ENCODE assay signal across 1 cellular context in genomic region chr16:10385725-10386516, GRCh38.
A peak's percentile ranks its signal among the peaks of the same experiment; 100 is the strongest.
TF ChIP-seq lines count a peak whose summit lies in the region.

ATF7IP2 (plus strand) TSS chr16:10386061; CDS start chr16:10430621, 44,560 bp downstream.

TF ChIP-seq in HepG2, 621 proteins besides CTCF, POLR2A, EP300 and RAD21 (continued from another document):
- TF ChIP-seq, protein P1, sequence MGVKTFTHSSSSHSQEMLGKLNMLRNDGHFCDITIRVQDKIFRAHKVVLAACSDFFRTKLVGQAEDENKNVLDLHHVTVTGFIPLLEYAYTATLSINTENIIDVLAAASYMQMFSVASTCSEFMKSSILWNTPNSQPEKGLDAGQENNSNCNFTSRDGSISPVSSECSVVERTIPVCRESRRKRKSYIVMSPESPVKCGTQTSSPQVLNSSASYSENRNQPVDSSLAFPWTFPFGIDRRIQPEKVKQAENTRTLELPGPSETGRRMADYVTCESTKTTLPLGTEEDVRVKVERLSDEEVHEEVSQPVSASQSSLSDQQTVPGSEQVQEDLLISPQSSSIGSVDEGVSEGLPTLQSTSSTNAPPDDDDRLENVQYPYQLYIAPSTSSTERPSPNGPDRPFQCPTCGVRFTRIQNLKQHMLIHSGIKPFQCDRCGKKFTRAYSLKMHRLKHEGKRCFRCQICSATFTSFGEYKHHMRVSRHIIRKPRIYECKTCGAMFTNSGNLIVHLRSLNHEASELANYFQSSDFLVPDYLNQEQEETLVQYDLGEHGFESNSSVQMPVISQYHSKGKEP (CRISPR knock-in tag; IDR thresholded peaks at IDR 0.05): peak; percentile 87; the same call in 1 of the 2 replicates
- TF ChIP-seq, protein P2, sequence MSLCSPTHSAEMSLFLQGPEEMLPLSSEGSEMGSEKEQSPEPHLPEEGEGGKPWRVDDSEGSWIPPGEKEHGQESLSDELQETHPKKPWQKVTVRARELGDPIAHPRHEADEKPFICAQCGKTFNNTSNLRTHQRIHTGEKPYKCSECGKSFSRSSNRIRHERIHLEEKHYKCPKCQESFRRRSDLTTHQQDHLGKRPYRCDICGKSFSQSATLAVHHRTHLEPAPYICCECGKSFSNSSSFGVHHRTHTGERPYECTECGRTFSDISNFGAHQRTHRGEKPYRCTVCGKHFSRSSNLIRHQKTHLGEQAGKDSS (CRISPR knock-in tag; IDR thresholded peaks at IDR 0.05; ENCODE audit: borderline replicate concordance, low read depth): peak; percentile 97; the same call in 1 of the 2 replicates
- TF ChIP-seq ZFAT (CRISPR knock-in tag; conservative IDR thresholded peaks at IDR 0.05) (0 out of 2 replicates have a peak, but pooled peaks have one; percentile 66), XRCC5 (optimal IDR thresholded peaks at IDR 0.05; ENCODE audit: low read length) (peak; percentile 98), LRRFIP1 (CRISPR knock-in tag; conservative IDR thresholded peaks at IDR 0.05) (peak; percentile 76; the same call in 1 of the 2 replicates), ZNF781 (CRISPR knock-in tag; IDR thresholded peaks at IDR 0.05; ENCODE audit: borderline replicate concordance, not compliant biosample characterization) (peak; percentile 87), ZNF234 (CRISPR knock-in tag; conservative IDR thresholded peaks at IDR 0.05) (no peak), ZBTB20 (CRISPR knock-in tag; IDR thresholded peaks at IDR 0.05; ENCODE audit: borderline replicate concordance, low read depth) (peak; percentile 93; the same call in 1 of the 2 replicates), NFRKB (IDR thresholded peaks at IDR 0.05) (no peak), ZBTB7A (CRISPR knock-in tag; IDR thresholded peaks at IDR 0.05) (peak; percentile 98)
- TF ChIP-seq, protein P3, sequence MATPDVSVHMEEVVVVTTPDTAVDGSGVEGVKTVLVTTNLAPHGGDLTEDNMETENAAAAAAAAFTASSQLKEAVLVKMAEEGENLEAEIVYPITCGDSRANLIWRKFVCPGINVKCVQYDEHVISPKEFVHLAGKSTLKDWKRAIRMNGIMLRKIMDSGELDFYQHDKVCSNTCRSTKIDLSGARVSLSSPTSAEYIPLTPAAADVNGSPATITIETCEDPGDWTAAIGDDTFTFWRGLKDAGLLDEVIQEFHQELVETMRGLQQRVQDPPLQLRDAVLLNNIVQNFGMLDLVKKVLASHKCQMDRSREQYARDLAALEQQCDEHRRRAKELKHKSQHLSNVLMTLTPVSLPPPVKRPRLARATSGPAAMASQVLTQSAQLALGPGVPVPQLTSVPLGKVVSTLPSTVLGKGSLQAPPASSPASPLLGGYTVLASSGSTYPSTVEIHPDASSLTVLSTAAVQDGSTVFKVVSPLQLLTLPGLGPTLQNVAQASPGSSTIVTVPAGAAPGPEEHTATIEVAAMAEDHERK (CRISPR knock-in tag; IDR thresholded peaks at IDR 0.05; ENCODE audit: low read depth): peak; percentile 55; the same call in 1 of the 2 replicates
